23 cellular contexts compared by ENCODE assay signal in genomic region chr16:89117975-89118289, GRCh38. TPM values are rescaled to one million over a fixed set of nuclear protein-coding genes. Genes with fewer than 3 reads are reported as not detected.
A peak's percentile ranks its signal among the peaks of the same experiment; 100 is the strongest.
DNase-seq lines count a peak whose midpoint lies in the region; ATAC-seq and TF ChIP-seq lines count a peak whose summit lies in the region.
"Had no signal": no experiment of that assay in that cellular context is flagged by ENCODE, and none has a peak within 500 bp of the region (broad histone marks: within the 10 kb centered on the region; RNA-seq: fewer than 3 reads in every experiment).

No MANE protein-coding gene starts in this region.

- H3K4me3 ChIP-seq in CD8-positive, alpha-beta T cell (ENCODE audit: low read depth, low read length), result no peak overlapping the region
- H3K4me3 ChIP-seq: body of pancreas, pancreas, stomach, upper lobe of left lung had no signal

- CTCF ChIA-PET in CD8-positive, alpha-beta T cell (lab: Charles Lee), result interaction anchor here (1.1 kb wide), 1 partner anchor 20 kb away, joined by 4 read pairs; no protein-coding TSS in a partner anchor

- H3K36me3 Mint-ChIP-seq in activated T-cell treated with anti-CD3 and anti-CD28 coated beads, Interleukin-2, amount 50 U/mL, for 24 hours (ENCODE audit: low read depth), result peaks cover 87% of the 10 kb centered on the region
- peaks cover 30% of the 10 kb centered on the region for H3K36me3 Mint-ChIP-seq in activated T-cell treated with anti-CD3 and anti-CD28 coated beads, Interleukin-2, amount 50 U/mL, for 4 hours (ENCODE audit: insufficient read depth)
- H3K36me3 Mint-ChIP-seq in CD8-positive, alpha-beta T cell, result peaks cover 69% of the 10 kb centered on the region
- peaks cover 86% of the 10 kb centered on the region for H3K36me3 Mint-ChIP-seq in dendritic cell treated with granulocyte-macrophage colony-stimulating factor and Interleukin-4, amounts not matched to agents 40 ng/mL and 50 ng/mL, for 4 days (ENCODE audit: low read depth)
- no peaks in the 10 kb centered on the region for H3K36me3 Mint-ChIP-seq in neural crest cell (ENCODE audit: low read depth)

- H3K9me3 ChIP-seq in CD8-positive, alpha-beta T cell (ENCODE audit: low read length), result no peaks in the 10 kb centered on the region
- H3K9me3 ChIP-seq: body of pancreas, pancreas, stomach, upper lobe of left lung had no signal

- POLR2A ChIA-PET in CD8-positive, alpha-beta T cell (lab: Charles Lee), result interaction anchor here (1.2 to 2.0 kb wide), 2 partner anchors 21 to 261 kb away, joined by 4 to 8 read pairs; partner anchors contain the start of genes GALNS and TRAPPC2L

- H3K4me1 ChIP-seq in CD8-positive, alpha-beta T cell (ENCODE audit: insufficient read depth, low read length), result peaks cover 55% of the 10 kb centered on the region
- H3K4me1 ChIP-seq: body of pancreas, pancreas had no signal

- no peak overlapping the region for H3K4me3 Mint-ChIP-seq in activated T-cell treated with anti-CD3 and anti-CD28 coated beads, Interleukin-2, amount 50 U/mL, for 24 hours
- no peak overlapping the region for H3K4me3 Mint-ChIP-seq in activated T-cell treated with anti-CD3 and anti-CD28 coated beads, Interleukin-2, amount 50 U/mL, for 4 hours
- H3K4me3 Mint-ChIP-seq in CD8-positive, alpha-beta T cell, result no peak overlapping the region
- H3K4me3 Mint-ChIP-seq in dendritic cell treated with granulocyte-macrophage colony-stimulating factor and Interleukin-4, amounts not matched to agents 40 ng/mL and 50 ng/mL, for 4 days, result no peak overlapping the region
- H3K4me3 Mint-ChIP-seq in neural crest cell, result no peak overlapping the region
- H3K4me3 Mint-ChIP-seq: T-helper 17 cell had no signal

- H3K27me3 Mint-ChIP-seq in activated T-cell treated with anti-CD3 and anti-CD28 coated beads, Interleukin-2, amount 50 U/mL, for 24 hours, result no peaks in the 10 kb centered on the region
- no peaks in the 10 kb centered on the region for H3K27me3 Mint-ChIP-seq in activated T-cell treated with anti-CD3 and anti-CD28 coated beads, Interleukin-2, amount 50 U/mL, for 4 hours (ENCODE audit: low read depth)
- H3K27me3 Mint-ChIP-seq in CD8-positive, alpha-beta T cell (ENCODE audit: low read depth), result no peaks in the 10 kb centered on the region
- no peaks in the 10 kb centered on the region for H3K27me3 Mint-ChIP-seq in dendritic cell treated with granulocyte-macrophage colony-stimulating factor and Interleukin-4, amounts not matched to agents 40 ng/mL and 50 ng/mL, for 4 days
- no peaks in the 10 kb centered on the region for H3K27me3 Mint-ChIP-seq in neural crest cell (ENCODE audit: low read depth)
- H3K27me3 Mint-ChIP-seq: T-helper 17 cell had no signal

- no peak for DNase-seq in activated T-cell treated with anti-CD3 and anti-CD28 coated beads, Interleukin-2, amount 50 U/mL, for 24 hours
- DNase-seq in activated T-cell treated with anti-CD3 and anti-CD28 coated beads, Interleukin-2, amount 50 U/mL, for 4 hours, result no peak
- peak in 1 of 7 experiments; percentile 3 for DNase-seq in CD8-positive, alpha-beta T cell
- no peak for DNase-seq in neural crest cell (ENCODE audit: low read depth, low spot score)
- no peak for DNase-seq in NOMO-1 treated with dmso at 0.1 percent for 144 hours (lab: John Stamatoyannopoulos, UW; ENCODE audit: unreplicated experiment)
- DNase-seq: activated naive CD4-positive, alpha-beta T cell; dermis blood vessel endothelial cell; DND-41; HCEC 1CT; KG1; NCI-H2029; NCI-H510A treated with DMSO at 0.1 percent for 48 hours; SHP77 treated with DMSO at 0.1 percent for 48 hours; stimulated activated CD4-positive, alpha-beta T cell treated with anti-CD3 and anti-CD28 coated beads, Interleukin-2, amount 100 ng/mL, for 24 hours; stomach; T-helper 17 cell had no signal

- intact Hi-C loops in CD8-positive, alpha-beta T cell (cut with DNase I, micrococcal nuclease), result loop anchor here in 1 of 2 experiments (10.0 kb wide), 1 partner anchor 413 kb away; the partner anchor contains the start of genes CTU2 and RNF166
- intact Hi-C loops in dendritic cell treated with granulocyte-macrophage colony-stimulating factor and Interleukin-4, amounts not matched to agents 40 ng/mL and 50 ng/mL, for 4 days (cut with micrococcal nuclease), result loop anchor here (5.0 to 10.0 kb wide), 4 partner anchors 99 to 389 kb away; partner anchors contain the start of genes CBFA2T3, SPG7 and ZNF778

- peaks cover 52% of the 10 kb centered on the region for H3K4me1 Mint-ChIP-seq in activated T-cell treated with anti-CD3 and anti-CD28 coated beads, Interleukin-2, amount 50 U/mL, for 24 hours (ENCODE audit: low read depth)
- H3K4me1 Mint-ChIP-seq in activated T-cell treated with anti-CD3 and anti-CD28 coated beads, Interleukin-2, amount 50 U/mL, for 4 hours (ENCODE audit: low read depth), result peaks cover 51% of the 10 kb centered on the region
- peaks cover 49% of the 10 kb centered on the region for H3K4me1 Mint-ChIP-seq in CD8-positive, alpha-beta T cell (ENCODE audit: low read depth)
- H3K4me1 Mint-ChIP-seq in dendritic cell treated with granulocyte-macrophage colony-stimulating factor and Interleukin-4, amounts not matched to agents 40 ng/mL and 50 ng/mL, for 4 days (ENCODE audit: low read depth), result peaks cover 57% of the 10 kb centered on the region
- H3K4me1 Mint-ChIP-seq in neural crest cell, result peaks cover 8% of the 10 kb centered on the region

- H3K27ac Mint-ChIP-seq in activated T-cell treated with anti-CD3 and anti-CD28 coated beads, Interleukin-2, amount 50 U/mL, for 24 hours, result peak overlapping the region; percentile 7
- peak overlapping the region; percentile 37 for H3K27ac Mint-ChIP-seq in CD8-positive, alpha-beta T cell
- H3K27ac Mint-ChIP-seq in dendritic cell treated with granulocyte-macrophage colony-stimulating factor and Interleukin-4, amounts not matched to agents 40 ng/mL and 50 ng/mL, for 4 days, result peak overlapping the region; percentile 50
- H3K27ac Mint-ChIP-seq in neural crest cell (ENCODE audit: unreplicated experiment), result peak overlapping the region; percentile 53
- H3K27ac Mint-ChIP-seq: T-helper 17 cell had no signal

- H3K27me3 ChIP-seq in CD8-positive, alpha-beta T cell (ENCODE audit: insufficient read depth, low read length), result no peaks in the 10 kb centered on the region
- H3K27me3 ChIP-seq: body of pancreas, pancreas, stomach, upper lobe of left lung had no signal

- no peak overlapping the region for H3K27ac ChIP-seq in CD8-positive, alpha-beta T cell (ENCODE audit: low read depth, low read length)
- H3K27ac ChIP-seq: body of pancreas, pancreas, stomach, upper lobe of left lung had no signal

- H3K9me3 Mint-ChIP-seq in activated T-cell treated with anti-CD3 and anti-CD28 coated beads, Interleukin-2, amount 50 U/mL, for 24 hours, result no peaks in the 10 kb centered on the region
- no peaks in the 10 kb centered on the region for H3K9me3 Mint-ChIP-seq in activated T-cell treated with anti-CD3 and anti-CD28 coated beads, Interleukin-2, amount 50 U/mL, for 4 hours
- no peaks in the 10 kb centered on the region for H3K9me3 Mint-ChIP-seq in CD8-positive, alpha-beta T cell
- no peaks in the 10 kb centered on the region for H3K9me3 Mint-ChIP-seq in dendritic cell treated with granulocyte-macrophage colony-stimulating factor and Interleukin-4, amounts not matched to agents 40 ng/mL and 50 ng/mL, for 4 days
- H3K9me3 Mint-ChIP-seq in neural crest cell, result no peaks in the 10 kb centered on the region

- no peak for TF ChIP-seq CTCF in CD8-positive, alpha-beta T cell (IDR thresholded peaks at IDR 0.05)
- no peak for TF ChIP-seq CTCF in neural crest cell (conservative IDR thresholded peaks at IDR 0.05)

- peaks cover 15% of the 10 kb centered on the region for H3K36me3 ChIP-seq in CD8-positive, alpha-beta T cell (ENCODE audit: insufficient read depth, low read length)

- no peak for ATAC-seq in activated T-cell treated with anti-CD3 and anti-CD28 coated beads, Interleukin-2, amount 50 U/mL, for 4 hours
- no peak for ATAC-seq in CD8-positive, alpha-beta T cell
- ATAC-seq in GM18858 (IDR thresholded peaks at IDR 0.05; ENCODE audit: unreplicated experiment) (no peak), HG02588 (IDR thresholded peaks at IDR 0.05; ENCODE audit: unreplicated experiment) (no peak)
- ATAC-seq: body of pancreas, pancreas, T-helper 17 cell had no signal

RNA-seq across cellular contexts. Expression of gene ACSF3, which starts 24.3 kb away (rescaled TPM):
- total RNA-seq in activated T-cell treated with anti-CD3 and anti-CD28 coated beads, Interleukin-2, amount 50 U/mL, for 4 hours, result 10 to 100 TPM; 32.5 to 38.7 (median 34.2) TPM
- 10 to 100 TPM; 33.5 to 37.0 TPM for total RNA-seq in CD8-positive, alpha-beta T cell
- total RNA-seq in neural crest cell, result 25.1 and 31.0 TPM in 2 replicates

RNA-seq across cellular contexts. Expression of gene CDH15, which starts 53.6 kb away (rescaled TPM):
- not detected for total RNA-seq in activated T-cell treated with anti-CD3 and anti-CD28 coated beads, Interleukin-2, amount 50 U/mL, for 4 hours
- under 1 TPM in 1 of 2 experiments, not detected in 1; 0.24 TPM for total RNA-seq in CD8-positive, alpha-beta T cell
- not detected in 2 replicates for total RNA-seq in neural crest cell
- total RNA-seq: dermis blood vessel endothelial cell, epithelial cell of proximal tubule, stomach had no signal
